8 cellular contexts compared by ENCODE assay signal in the genomic region with DNA sequence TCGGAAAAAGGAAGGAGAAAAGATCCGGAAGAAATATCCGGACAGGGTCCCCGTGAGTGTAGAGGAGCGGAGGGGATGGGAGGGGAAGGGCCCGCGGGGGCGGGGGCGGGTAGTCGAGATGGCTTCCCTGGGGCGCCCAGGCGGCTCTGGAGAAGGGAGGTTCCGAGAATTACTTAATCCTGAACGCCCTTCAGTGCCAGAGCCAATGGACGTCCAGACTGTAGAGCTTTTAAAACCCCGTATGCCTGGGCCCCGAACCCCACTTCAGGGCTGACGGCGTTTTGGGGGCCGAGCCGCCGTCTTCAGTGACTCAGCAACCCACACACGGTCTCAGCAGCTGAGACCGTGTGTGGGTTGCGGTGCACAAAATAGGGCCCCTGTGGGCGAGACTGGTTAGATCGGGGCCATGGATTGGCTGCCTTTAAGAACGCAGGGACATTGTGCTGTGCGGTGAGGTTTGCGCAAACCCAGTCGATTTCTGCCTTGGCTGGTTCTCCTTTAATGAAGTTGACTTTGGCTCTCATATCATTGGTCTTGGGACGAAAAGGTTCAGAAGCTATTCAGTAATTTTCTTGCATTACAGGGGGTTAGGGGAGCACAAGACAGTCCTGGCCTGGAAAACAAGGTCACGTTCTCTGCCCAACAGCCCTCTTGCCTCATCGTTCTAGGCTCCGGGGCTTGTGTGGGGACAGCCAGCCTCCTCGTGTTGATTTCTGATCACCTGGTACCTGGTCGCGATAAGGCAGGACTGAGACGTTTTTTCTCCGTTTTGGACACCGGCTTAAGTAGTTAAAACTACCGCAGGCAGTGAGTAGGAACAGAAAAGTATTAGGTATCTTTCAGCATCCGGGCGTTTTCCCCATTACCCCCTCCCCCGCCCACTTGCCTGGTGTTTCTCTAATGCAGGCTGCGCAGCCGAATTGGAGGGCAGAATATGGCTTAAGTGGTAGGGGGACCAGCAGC. TPM values are rescaled to one million over a fixed set of nuclear protein-coding genes. Genes with fewer than 3 reads are reported as not detected.
DNase-seq lines count a peak whose midpoint lies in the region; ATAC-seq and TF ChIP-seq lines count a peak whose summit lies in the region.

No MANE protein-coding gene starts in this region.

- peaks cover 17% of the 10 kb centered on the region for H3K4me1 ChIP-seq in osteoblast (ENCODE audit: insufficient read depth, low read length)

- no peaks in the 10 kb centered on the region for H3K9me3 ChIP-seq in osteoblast (ENCODE audit: low read depth, low read length)

- peak; percentile 51 for ATAC-seq in GM19324 (IDR thresholded peaks at IDR 0.05; ENCODE audit: low FRiP score, unreplicated experiment)
- ATAC-seq in activated naive CD4-positive, alpha-beta T cell treated with anti-CD3 and anti-CD28 coated beads, Interleukin-2, amount 50 U/mL, for 72 hours: peak; percentile 63 to 68
- ATAC-seq in Right ventricle myocardium inferior: peak; percentile 71

- no peaks in the 10 kb centered on the region for H3K36me3 Mint-ChIP-seq in activated naive CD4-positive, alpha-beta T cell treated with anti-CD3 and anti-CD28 coated beads, Interleukin-2, amount 50 U/mL, for 72 hours

- H3K79me2 ChIP-seq in osteoblast (ENCODE audit: insufficient read depth, low read length): peaks cover 26% of the 10 kb centered on the region

- H4K20me1 ChIP-seq in osteoblast (ENCODE audit: insufficient read depth, low read length): peaks cover 11% of the 10 kb centered on the region

- H3K4me3 ChIP-seq in osteoblast (ENCODE audit: insufficient read depth, low read length): peak overlapping the region; percentile 80

- H3K9me3 Mint-ChIP-seq in activated naive CD4-positive, alpha-beta T cell treated with anti-CD3 and anti-CD28 coated beads, Interleukin-2, amount 50 U/mL, for 72 hours: no peaks in the 10 kb centered on the region

- DNase-seq in Ammon's horn (ENCODE audit: low spot score) (peak; percentile 80), HT-29 (ENCODE audit: low spot score) (peak; percentile 47), SKM-1 treated with dmso at 0.1 percent for 144 hours (lab: John Stamatoyannopoulos, UW; ENCODE audit: unreplicated experiment) (peak; percentile 57), Right ventricle myocardium inferior (ENCODE audit: missing footprints) (peak; percentile 85), osteoblast (ENCODE audit: insufficient read length, low spot score, missing footprints) (peak; percentile 86)
- peak; percentile 51 to 82 for DNase-seq in activated naive CD4-positive, alpha-beta T cell treated with anti-CD3 and anti-CD28 coated beads, Interleukin-2, amount 50 U/mL, for 72 hours (ENCODE audit: low spot score in 2 of 2)

- H3K27me3 ChIP-seq in osteoblast (ENCODE audit: insufficient read depth, low read length): no peaks in the 10 kb centered on the region

- no peaks in the 10 kb centered on the region for H3K36me3 ChIP-seq in osteoblast (ENCODE audit: insufficient read depth, low read length)

- intact Hi-C loops in Right ventricle myocardium inferior (cut with DNase I): loop anchor here (5.0 to 10.0 kb wide), 4 partner anchors 59 to 959 kb away; a partner anchor contains a TSS

- H3K27ac ChIP-seq in osteoblast (ENCODE audit: low read depth, low read length): peak overlapping the region; percentile 97
- H3K27ac ChIP-seq in temporal lobe (ENCODE audit: low read depth, low read length): peak overlapping the region; percentile 98

- H3K4me2 ChIP-seq in osteoblast (ENCODE audit: insufficient read depth, low read length): peak overlapping the region; percentile 93

- no peak for TF ChIP-seq CTCF in osteoblast (IDR thresholded peaks at IDR 0.05; ENCODE audit: extremely low read depth, low read depth, low read length)

- peak overlapping the region; percentile 77 for H2AFZ ChIP-seq in osteoblast (ENCODE audit: low read length)

- H3K27ac Mint-ChIP-seq in activated naive CD4-positive, alpha-beta T cell treated with anti-CD3 and anti-CD28 coated beads, Interleukin-2, amount 50 U/mL, for 72 hours: peak overlapping the region; percentile 84 to 95

RNA-seq across cellular contexts. Expression of a gene that starts 0.8 kb away (rescaled TPM):
- total RNA-seq in HT-29 (2014; rRNA removed; shearing (Covaris generic)): 7.9 and 17.4 TPM in 2 replicates
- total RNA-seq in activated naive CD4-positive, alpha-beta T cell treated with anti-CD3 and anti-CD28 coated beads, Interleukin-2, amount 50 U/mL, for 72 hours: 10 to 100 TPM in 1 of 2 donors, 1 to 10 TPM in 1; 3.6 to 11.0 TPM
- total RNA-seq in Right ventricle myocardium inferior (282 TPM), osteoblast (64.2 and 65.9 TPM in 2 replicates), temporal lobe (47.5 TPM)

RNA-seq across cellular contexts. Expression of a gene that starts 34.6 kb away (rescaled TPM):
- not detected in 2 replicates for total RNA-seq in HT-29 (2014; rRNA removed; shearing (Covaris generic))
- total RNA-seq in activated naive CD4-positive, alpha-beta T cell treated with anti-CD3 and anti-CD28 coated beads, Interleukin-2, amount 50 U/mL, for 72 hours: not detected
- total RNA-seq in Right ventricle myocardium inferior (not detected), osteoblast (not detected in 2 replicates), temporal lobe (0.25 TPM)

RNA-seq across cellular contexts. Expression of a gene that starts 41.5 kb away (rescaled TPM):
- not detected in 2 replicates for total RNA-seq in HT-29 (2014; rRNA removed; shearing (Covaris generic))
- total RNA-seq in activated naive CD4-positive, alpha-beta T cell treated with anti-CD3 and anti-CD28 coated beads, Interleukin-2, amount 50 U/mL, for 72 hours: not detected
- total RNA-seq in Right ventricle myocardium inferior (0.24 TPM), osteoblast (under 0.01 and 0.29 TPM in 2 replicates), temporal lobe (2.7 TPM)

Comparison
In these comparisons a context has a peak if more than half of its experiments do, and no peak if none do; other contexts are left out.
1. Peak in every context shown above with its lines: DNase-seq, ATAC-seq, H3K4me3 ChIP-seq and H3K27ac ChIP-seq.